In genomic region chr3:12663936-12664908, GRCh38 we compare ENCODE assay signal across 8 cellular contexts. TPM values are rescaled to one million over a fixed set of nuclear protein-coding genes. Genes with fewer than 3 reads are reported as not detected.
DNase-seq lines count a peak whose midpoint lies in the region; ATAC-seq and TF ChIP-seq lines count a peak whose summit lies in the region.

TSS of gene RAF1 (minus strand) at chr3:12664117. CDS start at chr3:12618721, 45,396 bp downstream.

- peaks cover 30% of the 10 kb centered on the region for H3K4me1 Mint-ChIP-seq in activated naive CD8-positive, alpha-beta T cell (ENCODE audit: low read depth)

- H3K36me3 Mint-ChIP-seq in activated naive CD8-positive, alpha-beta T cell: no peaks in the 10 kb centered on the region

- no peaks in the 10 kb centered on the region for H3K9me3 ChIP-seq in osteoblast (ENCODE audit: low read depth, low read length)
- H3K9me3 ChIP-seq in thoracic aorta: no peaks in the 10 kb centered on the region

- TF ChIP-seq CTCF in GM10248 (IDR thresholded peaks at IDR 0.05; ENCODE audit: control extremely low read depth, extremely low read depth, low read depth, missing control alignments) (no peak), osteoblast (IDR thresholded peaks at IDR 0.05; ENCODE audit: extremely low read depth, low read depth, low read length) (no peak), thoracic aorta (IDR thresholded peaks at IDR 0.05) (no peak)

- H3K79me2 ChIP-seq in osteoblast (ENCODE audit: insufficient read depth, low read length): peaks cover 46% of the 10 kb centered on the region

- H3K27me3 Mint-ChIP-seq in activated naive CD8-positive, alpha-beta T cell: no peaks in the 10 kb centered on the region

- no peaks in the 10 kb centered on the region for H3K27me3 ChIP-seq in osteoblast (ENCODE audit: insufficient read depth, low read length)
- H3K27me3 ChIP-seq in thoracic aorta (replicated peaks; ENCODE audit: insufficient read depth): no peaks in the 10 kb centered on the region

- H2AFZ ChIP-seq in osteoblast (ENCODE audit: low read length): peak within 1 kb of the TSS; percentile 100

- H3K27ac Mint-ChIP-seq in activated naive CD8-positive, alpha-beta T cell: peak within 1 kb of the TSS; percentile 99

- H3K4me1 ChIP-seq in osteoblast (ENCODE audit: insufficient read depth, low read length) (peaks cover 35% of the 10 kb centered on the region), thoracic aorta (ENCODE audit: control insufficient read depth in 1 of 2, low read depth in 2 of 2) (peaks cover 26 to 32% of the 10 kb centered on the region in 2 donors)

- H3K27ac ChIP-seq in osteoblast (ENCODE audit: low read depth, low read length) (peak within 1 kb of the TSS; percentile 96), thoracic aorta (peak within 1 kb of the TSS; percentile 100)

- peak within 1 kb of the TSS; percentile 96 for H3K4me3 Mint-ChIP-seq in activated naive CD8-positive, alpha-beta T cell

- POLR2A ChIA-PET in GM10248 (lab: Yijun Ruan, JAX): interaction anchor here (0.6 kb wide), 1 partner anchor 790 kb away, joined by 4 read pairs; no protein-coding TSS in a partner anchor

- peak within 1 kb of the TSS; percentile 100 for H3K4me2 ChIP-seq in osteoblast (ENCODE audit: insufficient read depth, low read length)

- H3K9me3 Mint-ChIP-seq in activated naive CD8-positive, alpha-beta T cell (ENCODE audit: low read depth): no peaks in the 10 kb centered on the region

- H3K36me3 ChIP-seq in osteoblast (ENCODE audit: insufficient read depth, low read length): no peaks in the 10 kb centered on the region
- H3K36me3 ChIP-seq in thoracic aorta: no peaks in the 10 kb centered on the region

- DNase-seq in GM10248 (ENCODE audit: extremely low spot score) (peak; percentile 98), NCI-H1105 (lab: John Stamatoyannopoulos, UW) (peak; percentile 87), SKM-1 treated with dmso at 0.1 percent for 144 hours (lab: John Stamatoyannopoulos, UW; ENCODE audit: unreplicated experiment) (peak; percentile 96), glomerular visceral epithelial cell (ENCODE audit: extremely low spot score) (peak; percentile 97), osteoblast (ENCODE audit: insufficient read length, low spot score, missing footprints) (peak; percentile 97), thoracic aorta (ENCODE audit: low spot score) (peak; percentile 88)

- H3K4me3 ChIP-seq in osteoblast (ENCODE audit: insufficient read depth, low read length) (peak within 1 kb of the TSS; percentile 96), thoracic aorta (peak within 1 kb of the TSS; percentile 100)

- CTCF ChIA-PET in GM10248 (lab: Yijun Ruan, JAX): interaction anchor here (0.8 to 1.8 kb wide), 3 partner anchors 15 to 529 kb away, joined by 3 to 5 read pairs (median 3); no protein-coding TSS in a partner anchor

- H4K20me1 ChIP-seq in osteoblast (ENCODE audit: insufficient read depth, low read length): peaks cover 34% of the 10 kb centered on the region

- peak; percentile 92 for ATAC-seq in HG02623 (IDR thresholded peaks at IDR 0.05; ENCODE audit: unreplicated experiment)
- peak; percentile 88 for ATAC-seq in thoracic aorta (ENCODE audit: insufficient number of reproducible peaks, low FRiP score, low read depth)

RNA-seq across cellular contexts. Expression of gene RAF1, which starts in this region (rescaled TPM):
- 107 and 118 TPM in 2 replicates for total RNA-seq in osteoblast
- total RNA-seq in thoracic aorta: 100 to 1,000 TPM; 158 to 183 TPM

Comparison
In these comparisons a context has a peak if more than half of its experiments do, and no peak if none do; other contexts are left out.
1. Peak in every context shown above with its lines: DNase-seq, ATAC-seq, H3K4me3 ChIP-seq and H3K27ac ChIP-seq.